Comparison of ENCODE assay signal across 24 cellular contexts in the genomic region with DNA sequence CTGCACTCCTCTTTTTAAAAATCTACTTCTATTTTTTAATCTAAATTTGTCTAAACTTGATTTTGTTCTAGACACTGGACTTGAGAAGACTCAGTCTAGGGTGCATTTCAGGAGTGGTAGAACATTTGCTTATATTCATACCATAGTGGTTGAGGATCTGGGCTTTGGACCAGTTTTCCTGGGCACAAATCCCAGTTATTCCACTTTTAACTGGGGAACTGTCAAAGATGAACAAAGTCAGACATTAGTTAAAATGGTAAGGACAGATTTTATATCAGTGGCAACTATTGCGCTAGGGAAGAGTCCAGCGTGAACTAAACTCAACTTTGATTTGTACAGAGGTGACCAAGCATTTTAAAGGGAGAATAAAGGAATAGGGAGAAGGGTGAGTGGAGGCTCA.
A peak's percentile ranks its signal among the peaks of the same experiment; 100 is the strongest.
DNase-seq lines count a peak whose midpoint lies in the region; ATAC-seq, FAIRE-seq and TF ChIP-seq lines count a peak whose summit lies in the region.
"Had no signal": no experiment of that assay in that cellular context is flagged by ENCODE, and none has a peak within 500 bp of the region (broad histone marks: within the 10 kb centered on the region; RNA-seq: fewer than 3 reads in every experiment).

No MANE protein-coding gene starts in this region.

- intact Hi-C loops in activated CD4-positive, alpha-beta T cell treated with anti-CD3 and anti-CD28 coated beads, Interleukin-2, amount 10 ng/mL, durations not matched to agents 24 days and 14 days (cut with micrococcal nuclease), result no loop called here
- intact Hi-C loops in dorsolateral prefrontal cortex (cut with DNase I), result loop anchor here in 1 of 2 donors (5.0 kb wide), 1 partner anchor 498 kb away; no protein-coding TSS in a partner anchor

- no peaks in the 10 kb centered on the region for H3K27me3 ChIP-seq in adipocyte (replicated peaks; ENCODE audit: control insufficient read depth, insufficient read depth, low read length)
- H3K27me3 ChIP-seq in smooth muscle cell (ENCODE audit: low read depth), result no peaks in the 10 kb centered on the region
- H3K27me3 ChIP-seq in dorsolateral prefrontal cortex, result no peaks in the 10 kb centered on the region
- H3K27me3 ChIP-seq: neural progenitor cell, suprapubic skin had no signal

- H3K4me3 ChIP-seq in adipocyte (ENCODE audit: low read length), result no peak overlapping the region
- no peak overlapping the region for H3K4me3 ChIP-seq in smooth muscle cell
- no peak overlapping the region for H3K4me3 ChIP-seq in dorsolateral prefrontal cortex
- H3K4me3 ChIP-seq: heart left ventricle, neural progenitor cell, PC-9, suprapubic skin had no signal

- H3K9me3 Mint-ChIP-seq in activated CD4-positive, alpha-beta T cell treated with anti-CD3 and anti-CD28 coated beads, Interleukin-2, amount 10 ng/mL, durations not matched to agents 24 days and 14 days, result no peaks in the 10 kb centered on the region
- H3K9me3 Mint-ChIP-seq: activated naive CD8-positive, alpha-beta T cell treated with anti-CD3 and anti-CD28 coated beads for 36 hours; activated T-cell treated with anti-CD3 and anti-CD28 coated beads, Interleukin-2, amount 50 U/mL, for 24 hours had no signal

- no peak for DNase-seq in D721Med (ENCODE audit: insufficient read length, low spot score)
- peak; percentile 48 for DNase-seq in adipocyte (ENCODE audit: low read depth)
- peak; percentile 16 for DNase-seq in fibroblast of the conjunctiva (ENCODE audit: low read depth)
- DNase-seq in smooth muscle cell (lab: John Stamatoyannopoulos, UW; ENCODE audit: unreplicated experiment), result no peak
- DNase-seq in activated CD4-positive, alpha-beta T cell treated with anti-CD3 and anti-CD28 coated beads, Interleukin-2, amount 10 ng/mL, durations not matched to agents 24 days and 14 days, result no peak
- DNase-seq in dorsolateral prefrontal cortex, result no peak
- DNase-seq: activated naive CD8-positive, alpha-beta T cell treated with anti-CD3 and anti-CD28 coated beads for 36 hours; activated T-cell treated with anti-CD3 and anti-CD28 coated beads, Interleukin-2, amount 50 U/mL, for 24 hours; cerebellar nuclear complex; DMS53; heart left ventricle; NCI-H1092; NCI-H2107; NCI-H69; PC-9; right cardiac atrium; stimulated activated CD4-positive, alpha-beta T cell treated with anti-CD3 and anti-CD28 coated beads, Interleukin-2, amount 100 ng/mL, for 24 hours had no signal

- peaks cover 24% of the 10 kb centered on the region for H3F3A ChIP-seq in smooth muscle cell (ENCODE audit: low read depth)

- peak overlapping the region; percentile 26 for H3K27ac ChIP-seq in smooth muscle cell (ENCODE audit: low read depth)
- peak overlapping the region in 2 of 59 donors; percentile 17 to 43 for H3K27ac ChIP-seq in dorsolateral prefrontal cortex
- H3K27ac ChIP-seq: C4-2B, neural progenitor cell, PC-9, suprapubic skin had no signal

- H3K36me3 ChIP-seq in adipocyte (ENCODE audit: control insufficient read depth, insufficient read depth, low read length, severe bottlenecking) (no peaks in the 10 kb centered on the region), smooth muscle cell (ENCODE audit: low read depth) (no peaks in the 10 kb centered on the region)
- H3K36me3 ChIP-seq: heart left ventricle, neural progenitor cell, suprapubic skin had no signal

- no peaks in the 10 kb centered on the region for H3K79me2 ChIP-seq in smooth muscle cell (ENCODE audit: low read depth)

- no peak overlapping the region for H3K27ac Mint-ChIP-seq in activated CD4-positive, alpha-beta T cell treated with anti-CD3 and anti-CD28 coated beads, Interleukin-2, amount 10 ng/mL, durations not matched to agents 24 days and 14 days
- H3K27ac Mint-ChIP-seq: activated naive CD8-positive, alpha-beta T cell treated with anti-CD3 and anti-CD28 coated beads for 36 hours; activated T-cell treated with anti-CD3 and anti-CD28 coated beads, Interleukin-2, amount 50 U/mL, for 24 hours; neural progenitor cell had no signal

- 69% methylated on average over 2 of the region's 2 CpGs for WGBS in smooth muscle cell (ENCODE audit: low lambda C conversion rate)

- H3K4me1 ChIP-seq in adipocyte (ENCODE audit: control insufficient read depth, insufficient read depth, low read length), result peaks cover 20% of the 10 kb centered on the region
- H3K4me1 ChIP-seq in smooth muscle cell (ENCODE audit: low read depth), result no peaks in the 10 kb centered on the region
- H3K4me1 ChIP-seq: heart left ventricle, neural progenitor cell, suprapubic skin had no signal

- H3K36me3 Mint-ChIP-seq in activated CD4-positive, alpha-beta T cell treated with anti-CD3 and anti-CD28 coated beads, Interleukin-2, amount 10 ng/mL, durations not matched to agents 24 days and 14 days (ENCODE audit: low read depth), result no peaks in the 10 kb centered on the region
- H3K36me3 Mint-ChIP-seq: activated naive CD8-positive, alpha-beta T cell treated with anti-CD3 and anti-CD28 coated beads for 36 hours had no signal

- H3K27me3 Mint-ChIP-seq in activated CD4-positive, alpha-beta T cell treated with anti-CD3 and anti-CD28 coated beads, Interleukin-2, amount 10 ng/mL, durations not matched to agents 24 days and 14 days, result peaks cover 1% of the 10 kb centered on the region

- H2AFZ ChIP-seq in smooth muscle cell (ENCODE audit: low read depth), result no peak overlapping the region
- H2AFZ ChIP-seq: neural progenitor cell, PC-9 had no signal

- H3K9ac ChIP-seq in adipocyte (ENCODE audit: low read length), result peak overlapping the region; percentile 6
- H3K9ac ChIP-seq in smooth muscle cell (ENCODE audit: low read depth), result no peak overlapping the region
- H3K9ac ChIP-seq: neural progenitor cell had no signal

- H3K4me3 Mint-ChIP-seq in activated CD4-positive, alpha-beta T cell treated with anti-CD3 and anti-CD28 coated beads, Interleukin-2, amount 10 ng/mL, durations not matched to agents 24 days and 14 days, result no peak overlapping the region
- H3K4me3 Mint-ChIP-seq: activated naive CD8-positive, alpha-beta T cell treated with anti-CD3 and anti-CD28 coated beads for 36 hours; activated T-cell treated with anti-CD3 and anti-CD28 coated beads, Interleukin-2, amount 50 U/mL, for 24 hours; neural progenitor cell had no signal

- H3K9me3 ChIP-seq in adipocyte (ENCODE audit: control insufficient read depth, low read length) (no peaks in the 10 kb centered on the region), smooth muscle cell (replicated peaks; ENCODE audit: low read depth) (no peaks in the 10 kb centered on the region)
- H3K9me3 ChIP-seq: heart left ventricle, suprapubic skin had no signal

- no peak for ATAC-seq in HG03045 (IDR thresholded peaks at IDR 0.05; ENCODE audit: unreplicated experiment)
- no peak for ATAC-seq in GM21423 (IDR thresholded peaks at IDR 0.05; ENCODE audit: unreplicated experiment)
- ATAC-seq: right cardiac atrium had no signal

- FAIRE-seq in D721Med (lab: Jason Lieb, UNC), result peak; percentile 35
- FAIRE-seq: endometrium, islet of Langerhans had no signal

- no peaks in the 10 kb centered on the region for H3K4me1 Mint-ChIP-seq in activated CD4-positive, alpha-beta T cell treated with anti-CD3 and anti-CD28 coated beads, Interleukin-2, amount 10 ng/mL, durations not matched to agents 24 days and 14 days

- H4K20me1 ChIP-seq in smooth muscle cell (ENCODE audit: low read depth), result no peaks in the 10 kb centered on the region

- TF ChIP-seq CTCF in D721Med (IDR thresholded peaks at IDR 0.05; ENCODE audit: insufficient read depth, missing control alignments) (no peak), smooth muscle cell (IDR thresholded peaks at IDR 0.05; ENCODE audit: borderline replicate concordance, insufficient read depth, poor library complexity, severe bottlenecking) (no peak), dorsolateral prefrontal cortex (IDR thresholded peaks at IDR 0.05 in 54 of 56, conservative IDR thresholded peaks at IDR 0.05 in 2 of 56; ENCODE audit: low read depth in 1 of 56, partially characterized antibody in 56 of 56) (no peak)

- H3K4me2 ChIP-seq in smooth muscle cell, result no peak overlapping the region
- H3K4me2 ChIP-seq: neural progenitor cell, PC-9 had no signal

Comparison
In these comparisons a context has a peak if more than half of its experiments do, and no peak if none do; other contexts are left out.
1. DNase-seq: peak in adipocyte (single experiment) and fibroblast of the conjunctiva (single experiment); none in D721Med (single experiment), smooth muscle cell (single experiment), activated CD4-positive, alpha-beta T cell treated with anti-CD3 and anti-CD28 coated beads, Interleukin-2, amount 10 ng/mL, durations not matched to agents 24 days and 14 days (single experiment) and dorsolateral prefrontal cortex (0 of 10).